In the genomic region with DNA sequence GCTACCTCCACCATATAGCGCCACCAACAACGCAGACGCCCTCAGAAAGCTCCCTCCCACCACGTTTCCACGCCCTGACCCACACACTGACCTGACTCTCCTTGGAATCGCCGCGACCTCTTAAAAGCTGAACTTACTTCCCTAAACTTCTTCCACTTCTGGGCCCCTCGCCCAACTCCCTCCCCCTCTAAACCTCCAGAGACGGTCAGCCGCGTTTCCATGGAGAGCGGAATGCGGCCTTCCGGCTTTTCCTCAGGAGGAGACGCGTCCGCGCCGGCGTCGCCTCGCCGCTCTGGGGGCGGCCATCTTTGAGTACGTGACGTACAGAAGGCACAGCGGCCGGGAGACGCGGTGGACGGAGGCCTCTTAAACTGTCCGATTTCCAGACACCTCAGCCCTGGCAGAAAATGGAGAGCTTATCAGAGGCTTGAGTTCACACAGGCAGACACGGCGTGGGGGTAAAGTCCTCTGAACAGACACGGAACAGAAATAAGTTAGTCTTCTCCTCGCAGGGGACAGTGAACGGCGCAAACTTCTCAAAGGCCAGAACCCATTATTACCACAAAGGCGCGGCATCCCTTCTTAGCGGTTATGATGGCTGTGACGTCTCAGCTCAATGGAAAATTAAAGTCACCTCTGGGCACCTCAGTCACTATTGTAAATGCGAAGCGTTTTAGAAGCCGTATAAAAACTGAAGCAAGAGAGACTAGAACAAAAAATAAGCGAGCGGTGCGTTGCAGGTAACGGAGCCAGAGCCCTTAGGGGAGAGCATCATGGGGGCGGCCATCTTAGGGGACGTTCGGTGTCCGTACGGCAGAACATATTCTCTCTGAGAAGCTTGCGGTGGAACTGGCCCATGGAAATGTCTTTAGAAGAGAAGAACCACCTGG, we compare ENCODE assay signal across 1 cellular context.
TF ChIP-seq lines count a peak whose summit lies in the region.

A gene (minus strand): TSS at position 235 of the 890 bp plus-strand sequence. CDS start 1,970 bp downstream, outside the sequence.

TF ChIP-seq in K562, 482 proteins besides CTCF, POLR2A, EP300 and RAD21 (continued from another document and continues in another):
- TF ChIP-seq, protein P1, sequence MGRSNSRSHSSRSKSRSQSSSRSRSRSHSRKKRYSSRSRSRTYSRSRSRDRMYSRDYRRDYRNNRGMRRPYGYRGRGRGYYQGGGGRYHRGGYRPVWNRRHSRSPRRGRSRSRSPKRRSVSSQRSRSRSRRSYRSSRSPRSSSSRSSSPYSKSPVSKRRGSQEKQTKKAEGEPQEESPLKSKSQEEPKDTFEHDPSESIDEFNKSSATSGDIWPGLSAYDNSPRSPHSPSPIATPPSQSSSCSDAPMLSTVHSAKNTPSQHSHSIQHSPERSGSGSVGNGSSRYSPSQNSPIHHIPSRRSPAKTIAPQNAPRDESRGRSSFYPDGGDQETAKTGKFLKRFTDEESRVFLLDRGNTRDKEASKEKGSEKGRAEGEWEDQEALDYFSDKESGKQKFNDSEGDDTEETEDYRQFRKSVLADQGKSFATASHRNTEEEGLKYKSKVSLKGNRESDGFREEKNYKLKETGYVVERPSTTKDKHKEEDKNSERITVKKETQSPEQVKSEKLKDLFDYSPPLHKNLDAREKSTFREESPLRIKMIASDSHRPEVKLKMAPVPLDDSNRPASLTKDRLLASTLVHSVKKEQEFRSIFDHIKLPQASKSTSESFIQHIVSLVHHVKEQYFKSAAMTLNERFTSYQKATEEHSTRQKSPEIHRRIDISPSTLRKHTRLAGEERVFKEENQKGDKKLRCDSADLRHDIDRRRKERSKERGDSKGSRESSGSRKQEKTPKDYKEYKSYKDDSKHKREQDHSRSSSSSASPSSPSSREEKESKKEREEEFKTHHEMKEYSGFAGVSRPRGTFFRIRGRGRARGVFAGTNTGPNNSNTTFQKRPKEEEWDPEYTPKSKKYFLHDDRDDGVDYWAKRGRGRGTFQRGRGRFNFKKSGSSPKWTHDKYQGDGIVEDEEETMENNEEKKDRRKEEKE (IDR thresholded peaks at IDR 0.05; ENCODE audit: borderline replicate concordance in 1 of 2, control insufficient read depth in 1 of 2, low read depth in 2 of 2, low read length in 1 of 2): no peak
- TF ChIP-seq, protein P2, sequence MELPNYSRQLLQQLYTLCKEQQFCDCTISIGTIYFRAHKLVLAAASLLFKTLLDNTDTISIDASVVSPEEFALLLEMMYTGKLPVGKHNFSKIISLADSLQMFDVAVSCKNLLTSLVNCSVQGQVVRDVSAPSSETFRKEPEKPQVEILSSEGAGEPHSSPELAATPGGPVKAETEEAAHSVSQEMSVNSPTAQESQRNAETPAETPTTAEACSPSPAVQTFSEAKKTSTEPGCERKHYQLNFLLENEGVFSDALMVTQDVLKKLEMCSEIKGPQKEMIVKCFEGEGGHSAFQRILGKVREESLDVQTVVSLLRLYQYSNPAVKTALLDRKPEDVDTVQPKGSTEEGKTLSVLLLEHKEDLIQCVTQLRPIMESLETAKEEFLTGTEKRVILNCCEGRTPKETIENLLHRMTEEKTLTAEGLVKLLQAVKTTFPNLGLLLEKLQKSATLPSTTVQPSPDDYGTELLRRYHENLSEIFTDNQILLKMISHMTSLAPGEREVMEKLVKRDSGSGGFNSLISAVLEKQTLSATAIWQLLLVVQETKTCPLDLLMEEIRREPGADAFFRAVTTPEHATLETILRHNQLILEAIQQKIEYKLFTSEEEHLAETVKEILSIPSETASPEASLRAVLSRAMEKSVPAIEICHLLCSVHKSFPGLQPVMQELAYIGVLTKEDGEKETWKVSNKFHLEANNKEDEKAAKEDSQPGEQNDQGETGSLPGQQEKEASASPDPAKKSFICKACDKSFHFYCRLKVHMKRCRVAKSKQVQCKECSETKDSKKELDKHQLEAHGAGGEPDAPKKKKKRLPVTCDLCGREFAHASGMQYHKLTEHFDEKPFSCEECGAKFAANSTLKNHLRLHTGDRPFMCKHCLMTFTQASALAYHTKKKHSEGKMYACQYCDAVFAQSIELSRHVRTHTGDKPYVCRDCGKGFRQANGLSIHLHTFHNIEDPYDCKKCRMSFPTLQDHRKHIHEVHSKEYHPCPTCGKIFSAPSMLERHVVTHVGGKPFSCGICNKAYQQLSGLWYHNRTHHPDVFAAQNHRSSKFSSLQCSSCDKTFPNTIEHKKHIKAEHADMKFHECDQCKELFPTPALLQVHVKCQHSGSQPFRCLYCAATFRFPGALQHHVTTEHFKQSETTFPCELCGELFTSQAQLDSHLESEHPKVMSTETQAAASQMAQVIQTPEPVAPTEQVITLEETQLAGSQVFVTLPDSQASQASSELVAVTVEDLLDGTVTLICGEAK (IDR thresholded peaks at IDR 0.05): peak; percentile 65
- TF ChIP-seq, protein P2 (CRISPR knock-in tag; IDR thresholded peaks at IDR 0.05): no peak
- no peak for TF ChIP-seq ZNF431 (CRISPR knock-in tag; IDR thresholded peaks at IDR 0.05)
- TF ChIP-seq ZKSCAN8 (CRISPR knock-in tag; IDR thresholded peaks at IDR 0.05): no peak
- TF ChIP-seq CHD1 (IDR thresholded peaks at IDR 0.05; ENCODE audit: low read length): peak; percentile 27
- TF ChIP-seq, protein P3, sequence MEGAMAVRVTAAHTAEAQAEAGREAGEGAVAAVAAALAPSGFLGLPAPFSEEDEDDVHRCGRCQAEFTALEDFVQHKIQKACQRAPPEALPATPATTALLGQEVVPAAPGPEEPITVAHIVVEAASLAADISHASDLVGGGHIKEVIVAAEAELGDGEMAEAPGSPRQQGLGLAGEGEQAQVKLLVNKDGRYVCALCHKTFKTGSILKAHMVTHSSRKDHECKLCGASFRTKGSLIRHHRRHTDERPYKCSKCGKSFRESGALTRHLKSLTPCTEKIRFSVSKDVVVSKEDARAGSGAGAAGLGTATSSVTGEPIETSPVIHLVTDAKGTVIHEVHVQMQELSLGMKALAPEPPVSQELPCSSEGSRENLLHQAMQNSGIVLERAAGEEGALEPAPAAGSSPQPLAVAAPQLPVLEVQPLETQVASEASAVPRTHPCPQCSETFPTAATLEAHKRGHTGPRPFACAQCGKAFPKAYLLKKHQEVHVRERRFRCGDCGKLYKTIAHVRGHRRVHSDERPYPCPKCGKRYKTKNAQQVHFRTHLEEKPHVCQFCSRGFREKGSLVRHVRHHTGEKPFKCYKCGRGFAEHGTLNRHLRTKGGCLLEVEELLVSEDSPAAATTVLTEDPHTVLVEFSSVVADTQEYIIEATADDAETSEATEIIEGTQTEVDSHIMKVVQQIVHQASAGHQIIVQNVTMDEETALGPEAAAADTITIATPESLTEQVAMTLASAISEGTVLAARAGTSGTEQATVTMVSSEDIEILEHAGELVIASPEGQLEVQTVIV (CRISPR knock-in tag; IDR thresholded peaks at IDR 0.05; ENCODE audit: borderline replicate concordance): peak; percentile 86
- TF ChIP-seq NFIX (CRISPR knock-in tag; IDR thresholded peaks at IDR 0.05; ENCODE audit: low read depth): no peak
- TF ChIP-seq ETS2 (tag; IDR thresholded peaks at IDR 0.05; ENCODE audit: borderline replicate concordance, poor library complexity, severe bottlenecking): no peak
- TF ChIP-seq MYC (IDR thresholded peaks at IDR 0.05; ENCODE audit: low read depth, low read length): peak; percentile 31; the same call in 1 of the 2 replicates
- no peak for TF ChIP-seq MYC (CRISPR knock-in tag; IDR thresholded peaks at IDR 0.05; ENCODE audit: borderline replicate concordance, low read depth)
- TF ChIP-seq RB1 (IDR thresholded peaks at IDR 0.05; ENCODE audit: low read depth): no peak
- TF ChIP-seq, protein P4, sequence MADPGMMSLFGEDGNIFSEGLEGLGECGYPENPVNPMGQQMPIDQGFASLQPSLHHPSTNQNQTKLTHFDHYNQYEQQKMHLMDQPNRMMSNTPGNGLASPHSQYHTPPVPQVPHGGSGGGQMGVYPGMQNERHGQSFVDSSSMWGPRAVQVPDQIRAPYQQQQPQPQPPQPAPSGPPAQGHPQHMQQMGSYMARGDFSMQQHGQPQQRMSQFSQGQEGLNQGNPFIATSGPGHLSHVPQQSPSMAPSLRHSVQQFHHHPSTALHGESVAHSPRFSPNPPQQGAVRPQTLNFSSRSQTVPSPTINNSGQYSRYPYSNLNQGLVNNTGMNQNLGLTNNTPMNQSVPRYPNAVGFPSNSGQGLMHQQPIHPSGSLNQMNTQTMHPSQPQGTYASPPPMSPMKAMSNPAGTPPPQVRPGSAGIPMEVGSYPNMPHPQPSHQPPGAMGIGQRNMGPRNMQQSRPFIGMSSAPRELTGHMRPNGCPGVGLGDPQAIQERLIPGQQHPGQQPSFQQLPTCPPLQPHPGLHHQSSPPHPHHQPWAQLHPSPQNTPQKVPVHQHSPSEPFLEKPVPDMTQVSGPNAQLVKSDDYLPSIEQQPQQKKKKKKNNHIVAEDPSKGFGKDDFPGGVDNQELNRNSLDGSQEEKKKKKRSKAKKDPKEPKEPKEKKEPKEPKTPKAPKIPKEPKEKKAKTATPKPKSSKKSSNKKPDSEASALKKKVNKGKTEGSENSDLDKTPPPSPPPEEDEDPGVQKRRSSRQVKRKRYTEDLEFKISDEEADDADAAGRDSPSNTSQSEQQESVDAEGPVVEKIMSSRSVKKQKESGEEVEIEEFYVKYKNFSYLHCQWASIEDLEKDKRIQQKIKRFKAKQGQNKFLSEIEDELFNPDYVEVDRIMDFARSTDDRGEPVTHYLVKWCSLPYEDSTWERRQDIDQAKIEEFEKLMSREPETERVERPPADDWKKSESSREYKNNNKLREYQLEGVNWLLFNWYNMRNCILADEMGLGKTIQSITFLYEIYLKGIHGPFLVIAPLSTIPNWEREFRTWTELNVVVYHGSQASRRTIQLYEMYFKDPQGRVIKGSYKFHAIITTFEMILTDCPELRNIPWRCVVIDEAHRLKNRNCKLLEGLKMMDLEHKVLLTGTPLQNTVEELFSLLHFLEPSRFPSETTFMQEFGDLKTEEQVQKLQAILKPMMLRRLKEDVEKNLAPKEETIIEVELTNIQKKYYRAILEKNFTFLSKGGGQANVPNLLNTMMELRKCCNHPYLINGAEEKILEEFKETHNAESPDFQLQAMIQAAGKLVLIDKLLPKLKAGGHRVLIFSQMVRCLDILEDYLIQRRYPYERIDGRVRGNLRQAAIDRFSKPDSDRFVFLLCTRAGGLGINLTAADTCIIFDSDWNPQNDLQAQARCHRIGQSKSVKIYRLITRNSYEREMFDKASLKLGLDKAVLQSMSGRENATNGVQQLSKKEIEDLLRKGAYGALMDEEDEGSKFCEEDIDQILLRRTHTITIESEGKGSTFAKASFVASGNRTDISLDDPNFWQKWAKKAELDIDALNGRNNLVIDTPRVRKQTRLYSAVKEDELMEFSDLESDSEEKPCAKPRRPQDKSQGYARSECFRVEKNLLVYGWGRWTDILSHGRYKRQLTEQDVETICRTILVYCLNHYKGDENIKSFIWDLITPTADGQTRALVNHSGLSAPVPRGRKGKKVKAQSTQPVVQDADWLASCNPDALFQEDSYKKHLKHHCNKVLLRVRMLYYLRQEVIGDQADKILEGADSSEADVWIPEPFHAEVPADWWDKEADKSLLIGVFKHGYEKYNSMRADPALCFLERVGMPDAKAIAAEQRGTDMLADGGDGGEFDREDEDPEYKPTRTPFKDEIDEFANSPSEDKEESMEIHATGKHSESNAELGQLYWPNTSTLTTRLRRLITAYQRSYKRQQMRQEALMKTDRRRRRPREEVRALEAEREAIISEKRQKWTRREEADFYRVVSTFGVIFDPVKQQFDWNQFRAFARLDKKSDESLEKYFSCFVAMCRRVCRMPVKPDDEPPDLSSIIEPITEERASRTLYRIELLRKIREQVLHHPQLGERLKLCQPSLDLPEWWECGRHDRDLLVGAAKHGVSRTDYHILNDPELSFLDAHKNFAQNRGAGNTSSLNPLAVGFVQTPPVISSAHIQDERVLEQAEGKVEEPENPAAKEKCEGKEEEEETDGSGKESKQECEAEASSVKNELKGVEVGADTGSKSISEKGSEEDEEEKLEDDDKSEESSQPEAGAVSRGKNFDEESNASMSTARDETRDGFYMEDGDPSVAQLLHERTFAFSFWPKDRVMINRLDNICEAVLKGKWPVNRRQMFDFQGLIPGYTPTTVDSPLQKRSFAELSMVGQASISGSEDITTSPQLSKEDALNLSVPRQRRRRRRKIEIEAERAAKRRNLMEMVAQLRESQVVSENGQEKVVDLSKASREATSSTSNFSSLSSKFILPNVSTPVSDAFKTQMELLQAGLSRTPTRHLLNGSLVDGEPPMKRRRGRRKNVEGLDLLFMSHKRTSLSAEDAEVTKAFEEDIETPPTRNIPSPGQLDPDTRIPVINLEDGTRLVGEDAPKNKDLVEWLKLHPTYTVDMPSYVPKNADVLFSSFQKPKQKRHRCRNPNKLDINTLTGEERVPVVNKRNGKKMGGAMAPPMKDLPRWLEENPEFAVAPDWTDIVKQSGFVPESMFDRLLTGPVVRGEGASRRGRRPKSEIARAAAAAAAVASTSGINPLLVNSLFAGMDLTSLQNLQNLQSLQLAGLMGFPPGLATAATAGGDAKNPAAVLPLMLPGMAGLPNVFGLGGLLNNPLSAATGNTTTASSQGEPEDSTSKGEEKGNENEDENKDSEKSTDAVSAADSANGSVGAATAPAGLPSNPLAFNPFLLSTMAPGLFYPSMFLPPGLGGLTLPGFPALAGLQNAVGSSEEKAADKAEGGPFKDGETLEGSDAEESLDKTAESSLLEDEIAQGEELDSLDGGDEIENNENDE (IDR thresholded peaks at IDR 0.05; ENCODE audit: low read depth, low read length): no peak
- no peak for TF ChIP-seq CHD4 (IDR thresholded peaks at IDR 0.05; ENCODE audit: insufficient read depth, insufficient replicate concordance, low read depth, low read length, poor library complexity, severe bottlenecking)
- peak; percentile 77 for TF ChIP-seq SUPT5H (IDR thresholded peaks at IDR 0.05)
- TF ChIP-seq DPF2 (IDR thresholded peaks at IDR 0.05): 0 out of 2 replicates have a peak, but pooled peaks have one; percentile 27
- no peak for TF ChIP-seq NCOA2 (IDR thresholded peaks at IDR 0.05; ENCODE audit: partially characterized antibody in 2 of 2)
- no peak for TF ChIP-seq DIDO1 (tag; IDR thresholded peaks at IDR 0.05; ENCODE audit: low read depth)
- no peak for TF ChIP-seq PCBP1 (IDR thresholded peaks at IDR 0.05; ENCODE audit: low read depth, low read length, poor library complexity, severe bottlenecking)
